ENCODE assay signal across 21 cellular contexts in the genomic region with DNA sequence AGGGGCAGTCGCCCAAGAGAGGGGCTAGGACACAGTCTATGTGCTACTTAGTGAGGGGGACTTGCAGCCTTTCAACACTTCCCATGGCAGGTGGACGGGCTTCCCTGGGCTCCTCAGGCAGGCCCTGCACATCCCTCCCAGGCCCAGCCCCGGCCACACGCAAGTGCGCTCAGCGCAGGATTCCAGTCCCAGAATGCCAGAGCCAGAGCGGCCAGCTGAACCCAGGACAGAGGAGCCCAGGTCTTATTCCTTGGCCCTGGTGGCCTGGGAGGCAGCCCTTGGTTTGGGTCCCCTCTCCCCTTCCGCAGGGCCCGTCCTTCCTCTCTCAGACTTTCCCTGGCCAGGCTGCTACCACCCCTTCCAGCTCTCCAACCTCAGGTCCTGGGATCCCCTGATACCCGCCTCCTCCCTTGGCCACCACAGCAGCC. TPM values are rescaled to one million over a fixed set of nuclear protein-coding genes. Genes with fewer than 3 reads are reported as not detected.
A peak's percentile ranks its signal among the peaks of the same experiment; 100 is the strongest.
DNase-seq lines count a peak whose midpoint lies in the region; ATAC-seq and TF ChIP-seq lines count a peak whose summit lies in the region.
"Had no signal": no experiment of that assay in that cellular context is flagged by ENCODE, and none has a peak within 500 bp of the region (broad histone marks: within the 10 kb centered on the region; RNA-seq: fewer than 3 reads in every experiment).

No MANE protein-coding gene starts in this region.

- H2AFZ ChIP-seq in mesenchymal stem cell (ENCODE audit: low read depth, low read length): no peak overlapping the region

- no peak overlapping the region for H3K23ac ChIP-seq in mesenchymal stem cell (ENCODE audit: low read length in 2 of 2)

- 88% methylated on average over 10 of the region's 10 CpGs for WGBS in mesenchymal stem cell

- no peak overlapping the region for H4K91ac ChIP-seq in mesenchymal stem cell (ENCODE audit: low read length)

- H3K79me1 ChIP-seq in mesenchymal stem cell (replicated peaks; ENCODE audit: low read length, poor library complexity, severe bottlenecking): no peaks in the 10 kb centered on the region

- H3K4me3 ChIP-seq in left ventricle myocardium inferior (no peak overlapping the region), mesenchymal stem cell (ENCODE audit: insufficient read depth in 1 of 2, low read depth in 1 of 2, low read length in 2 of 2) (no peak overlapping the region)

- H3K27me3 ChIP-seq in left ventricle myocardium inferior (ENCODE audit: low read depth): peaks cover 45% of the 10 kb centered on the region
- peaks cover 0 to 29% of the 10 kb centered on the region in 2 experiments for H3K27me3 ChIP-seq in mesenchymal stem cell (ENCODE audit: control insufficient read depth in 1 of 2, insufficient read depth in 1 of 2, low read length in 2 of 2)
- H3K27me3 ChIP-seq in foreskin keratinocyte: peaks cover 3% of the 10 kb centered on the region

- no peaks in the 10 kb centered on the region for H3K36me3 ChIP-seq in left ventricle myocardium inferior
- no peaks in the 10 kb centered on the region for H3K36me3 ChIP-seq in mesenchymal stem cell (ENCODE audit: control insufficient read depth in 1 of 2, insufficient read depth in 2 of 2, low read depth in 1 of 2, low read length in 2 of 2)

- H3K4me1 ChIP-seq in left ventricle myocardium inferior: no peaks in the 10 kb centered on the region
- peaks cover 11% of the 10 kb centered on the region for H3K4me1 ChIP-seq in mesenchymal stem cell (ENCODE audit: control insufficient read depth, insufficient read depth, low read depth, low read length)
- H3K4me1 ChIP-seq in foreskin keratinocyte: no peaks in the 10 kb centered on the region

- DNase-seq in left cardiac atrium (peak; percentile 14), left ventricle myocardium inferior (no peak), mesenchymal stem cell (no peak), sciatic nerve (ENCODE audit: low spot score) (peak; percentile 50), caudate nucleus (lab: John Stamatoyannopoulos, UW) (no peak), foreskin keratinocyte (no peak)
- DNase-seq in stimulated activated CD4-positive, alpha-beta T cell treated with anti-CD3 and anti-CD28 coated beads, Interleukin-1b, Interleukin-23, amount 100 ng/mL, for 48 hours: no peak
- DNase-seq in activated T-cell treated with anti-CD3 and anti-CD28 coated beads, Interleukin-2, amount 50 U/mL, for 1 hour: no peak
- DNase-seq: C1 segment of cervical spinal cord; DMS 273 treated with DMSO at 0.1 percent for 48 hours; GF-D8; GOT3; NCI-H1436; NCI-H2029; NCI-H2171 treated with DMSO at 0.1 percent for 48 hours; NCI-H446 treated with DMSO at 0.1 percent for 48 hours; NK-92 treated with Interleukin-12 subunit alpha and Interleukin-12 subunit beta, amount 100 ng/mL, for 24 hours; OCI-M1 had no signal

- no peak overlapping the region for H2BK15ac ChIP-seq in mesenchymal stem cell (ENCODE audit: low read depth, poor library complexity, severe bottlenecking)

- H2BK5ac ChIP-seq in mesenchymal stem cell (ENCODE audit: low read depth, low read length, poor library complexity, severe bottlenecking): no peak overlapping the region

- H3K4me2 ChIP-seq in mesenchymal stem cell (ENCODE audit: low read length, poor library complexity, severe bottlenecking): no peak overlapping the region
- H3K4me2 ChIP-seq: KMS-11 had no signal

- no peak overlapping the region for H3K9ac ChIP-seq in mesenchymal stem cell (ENCODE audit: low read length)
- H3K9ac ChIP-seq: KMS-11 had no signal

- H4K8ac ChIP-seq in mesenchymal stem cell (ENCODE audit: low read length): no peak overlapping the region

- H2BK12ac ChIP-seq in mesenchymal stem cell (ENCODE audit: low read length in 2 of 2): no peak overlapping the region

- no peak overlapping the region for H3K18ac ChIP-seq in mesenchymal stem cell (ENCODE audit: low read depth in 1 of 2, low read length in 2 of 2)

- no peak overlapping the region for H3K14ac ChIP-seq in mesenchymal stem cell (ENCODE audit: low read length in 2 of 2)

- intact Hi-C loops in left cardiac atrium (cut with DNase I): no loop called here
- intact Hi-C loops in left ventricle myocardium inferior (cut with micrococcal nuclease): no loop called here
- intact Hi-C loops in sciatic nerve (cut with DNase I): no loop called here

- H3K9me3 ChIP-seq in left ventricle myocardium inferior (replicated peaks): peaks cover 7% of the 10 kb centered on the region
- H3K9me3 ChIP-seq in mesenchymal stem cell (ENCODE audit: control insufficient read depth, low read length): no peaks in the 10 kb centered on the region

- H2BK120ac ChIP-seq in mesenchymal stem cell (ENCODE audit: low read depth, low read length): no peak overlapping the region

- H3K27ac ChIP-seq in left ventricle myocardium inferior (replicated peaks) (no peak overlapping the region), mesenchymal stem cell (ENCODE audit: low read length, poor library complexity, severe bottlenecking) (no peak overlapping the region), caudate nucleus (ENCODE audit: low read depth, low read length) (no peak overlapping the region), foreskin keratinocyte (no peak overlapping the region)
- H3K27ac ChIP-seq: KMS-11 had no signal

- H2AK5ac ChIP-seq in mesenchymal stem cell (ENCODE audit: low read length, severe bottlenecking): peak overlapping the region; percentile 24

- no peak overlapping the region for H3K4ac ChIP-seq in mesenchymal stem cell (ENCODE audit: low read depth in 1 of 2, low read length in 2 of 2)

- no peak for TF ChIP-seq CTCF in left ventricle myocardium inferior (IDR thresholded peaks at IDR 0.05; ENCODE audit: borderline replicate concordance)
- TF ChIP-seq CTCF in foreskin keratinocyte (conservative IDR thresholded peaks at IDR 0.05): no peak

- ATAC-seq in left cardiac atrium: no peak
- ATAC-seq in sciatic nerve: no peak
- no peak for ATAC-seq in foreskin keratinocyte

RNA-seq across cellular contexts. Expression of a gene that starts 12.0 kb away (rescaled TPM):
- total RNA-seq in left cardiac atrium: 1 to 10 TPM in 1 of 2 donors, not detected in 1; 3.3 TPM
- 2.8 TPM for total RNA-seq in left ventricle myocardium inferior
- 80.9 TPM for polyA plus RNA-seq in mesenchymal stem cell (2013, experiment 1 of 2)
- polyA plus RNA-seq in mesenchymal stem cell (2013, experiment 2 of 2): 81.8 TPM
- 0.22 TPM for total RNA-seq in sciatic nerve
- not detected in 2 replicates for total RNA-seq in foreskin keratinocyte
- polyA plus RNA-seq in foreskin keratinocyte: not detected in 2 replicates
- total RNA-seq: M059J, RPMI7951 had no signal

Comparison
In these comparisons a context has a peak if more than half of its experiments do, and no peak if none do; other contexts are left out.
1. DNase-seq: peak in left cardiac atrium (single experiment) and sciatic nerve (single experiment); none in left ventricle myocardium inferior (single experiment), mesenchymal stem cell (single experiment), stimulated activated CD4-positive, alpha-beta T cell treated with anti-CD3 and anti-CD28 coated beads, Interleukin-1b, Interleukin-23, amount 100 ng/mL, for 48 hours (single experiment), caudate nucleus (0 of 61), foreskin keratinocyte (0 of 2) and activated T-cell treated with anti-CD3 and anti-CD28 coated beads, Interleukin-2, amount 50 U/mL, for 1 hour (single experiment).